Comparison of ENCODE assay signal across 8 cellular contexts in genomic region chr14:72891666-72892102, GRCh38. TPM values are rescaled to one million over a fixed set of nuclear protein-coding genes. Genes with fewer than 3 reads are reported as not detected.
A peak's percentile ranks its signal among the peaks of the same experiment; 100 is the strongest.
DNase-seq lines count a peak whose midpoint lies in the region; ATAC-seq and TF ChIP-seq lines count a peak whose summit lies in the region.

No MANE protein-coding gene starts in this region.

- H3K4me3 ChIP-seq in CD8-positive, alpha-beta T cell (ENCODE audit: low read depth, low read length) = peak overlapping the region; percentile 74
- peak overlapping the region; percentile 73 for H3K4me3 ChIP-seq in OCI-LY7 (ENCODE audit: low read depth, low read length, poor library complexity, severe bottlenecking)
- peak overlapping the region; percentile 77 to 85 (median 83) for H3K4me3 ChIP-seq in esophagus muscularis mucosa
- H3K4me3 ChIP-seq in trophoblast cell (ENCODE audit: low read depth, low read length) = no peak overlapping the region

- H3K36me3 ChIP-seq in CD8-positive, alpha-beta T cell (ENCODE audit: insufficient read depth, low read length) = no peaks in the 10 kb centered on the region
- no peaks in the 10 kb centered on the region for H3K36me3 ChIP-seq in OCI-LY7 (ENCODE audit: insufficient read depth, low read length)
- no peaks in the 10 kb centered on the region for H3K36me3 ChIP-seq in esophagus muscularis mucosa
- H3K36me3 ChIP-seq in trophoblast cell (ENCODE audit: control insufficient read depth in 1 of 2, insufficient read depth in 2 of 2, low read length in 2 of 2) = no peaks in the 10 kb centered on the region

- TF ChIP-seq POLR2A in esophagus muscularis mucosa (IDR thresholded peaks at IDR 0.05; ENCODE audit: low read depth) = no peak

- no peak overlapping the region for H4K12ac ChIP-seq in trophoblast cell (ENCODE audit: low read depth, low read length)

- no peaks in the 10 kb centered on the region for H3K9me3 ChIP-seq in CD8-positive, alpha-beta T cell (ENCODE audit: low read length)
- H3K9me3 ChIP-seq in OCI-LY7 (ENCODE audit: low read length) (no peaks in the 10 kb centered on the region), esophagus muscularis mucosa (no peaks in the 10 kb centered on the region), trophoblast cell (ENCODE audit: insufficient read depth, low read depth, low read length) (peaks cover 2% of the 10 kb centered on the region)

- POLR2A ChIA-PET in CD8-positive, alpha-beta T cell (lab: Charles Lee) = no interaction called here
- POLR2A ChIA-PET in OCI-LY7 (lab: Charles Lee) = interaction anchor here (0.5 to 0.6 kb wide), 2 partner anchors 372 to 906 kb away, joined by 3 read pairs; no protein-coding TSS in a partner anchor

- H3K4ac ChIP-seq in trophoblast cell (ENCODE audit: low read depth, low read length) = no peak overlapping the region

- no peak for TF ChIP-seq EP300 in esophagus muscularis mucosa (IDR thresholded peaks at IDR 0.05)

- no TSS peak for BruUV-seq in OCI-LY7 (replicated peaks; lab: Mats Ljungman, UMichigan)

- no peak overlapping the region for H3K27ac ChIP-seq in CD8-positive, alpha-beta T cell (ENCODE audit: low read depth, low read length)
- H3K27ac ChIP-seq in OCI-LY7 (ENCODE audit: low read depth, low read length, poor library complexity, severe bottlenecking) (no peak overlapping the region), esophagus muscularis mucosa (replicated peaks in 1 of 4) (peak overlapping the region in 1 of 4 donors; percentile 73), trophoblast cell (ENCODE audit: low read depth, low read length) (no peak overlapping the region)

- H3K4me3 Mint-ChIP-seq in CD8-positive, alpha-beta T cell = peak overlapping the region; percentile 90

- peaks cover 4% of the 10 kb centered on the region for H3K36me3 Mint-ChIP-seq in CD8-positive, alpha-beta T cell

- DNase-seq in CD8-positive, alpha-beta T cell = no peak
- DNase-seq in OCI-LY7 (ENCODE audit: low spot score) (no peak), esophagus muscularis mucosa (ENCODE audit: extremely low spot score) (no peak), trophoblast cell (no peak), NCI-H2227 (lab: John Stamatoyannopoulos, UW; ENCODE audit: unreplicated experiment) (no peak), NCI-H69 (lab: John Stamatoyannopoulos, UW) (no peak)

- peaks cover 30% of the 10 kb centered on the region for H3K4me1 Mint-ChIP-seq in CD8-positive, alpha-beta T cell (ENCODE audit: low read depth)

- intact Hi-C loops in CD8-positive, alpha-beta T cell (cut with DNase I, micrococcal nuclease) = no loop called here
- intact Hi-C loops in OCI-LY7 (cut with micrococcal nuclease; ENCODE audit: unreplicated experiment) (no loop called here), esophagus muscularis mucosa (cut with DNase I) (loop anchor here (10.0 kb wide), 1 partner anchor 177 kb away; no protein-coding TSS in a partner anchor)

- H4K8ac ChIP-seq in trophoblast cell (ENCODE audit: low read depth, low read length) = no peak overlapping the region

- H3K27ac Mint-ChIP-seq in CD8-positive, alpha-beta T cell = no peak overlapping the region

- peaks cover 8% of the 10 kb centered on the region for H3K27me3 ChIP-seq in CD8-positive, alpha-beta T cell (ENCODE audit: insufficient read depth, low read length)
- H3K27me3 ChIP-seq in esophagus muscularis mucosa (peaks cover 0 to 43% (median 6%) of the 10 kb centered on the region in 4 donors), trophoblast cell (ENCODE audit: insufficient read depth, low read length) (peaks cover 26% of the 10 kb centered on the region)

- no peaks in the 10 kb centered on the region for H3K79me1 ChIP-seq in trophoblast cell (ENCODE audit: low read length)

- H4K20me1 ChIP-seq in OCI-LY7 (ENCODE audit: insufficient read depth, low read length) = no peaks in the 10 kb centered on the region

- H2BK12ac ChIP-seq in trophoblast cell (ENCODE audit: low read length) = no peak overlapping the region

- ATAC-seq in CD8-positive, alpha-beta T cell = no peak
- ATAC-seq in GM18873 (IDR thresholded peaks at IDR 0.05; ENCODE audit: low FRiP score, unreplicated experiment) (no peak), GM18502 (IDR thresholded peaks at IDR 0.05; ENCODE audit: poor library complexity, unreplicated experiment) (no peak)

- no peak overlapping the region for H3K9ac ChIP-seq in trophoblast cell (ENCODE audit: low read length)

- H3K27me3 Mint-ChIP-seq in CD8-positive, alpha-beta T cell (ENCODE audit: low read depth) = peaks cover 34% of the 10 kb centered on the region

- peaks cover 2% of the 10 kb centered on the region for H3K9me3 Mint-ChIP-seq in CD8-positive, alpha-beta T cell

- H3K4me1 ChIP-seq in CD8-positive, alpha-beta T cell (ENCODE audit: insufficient read depth, low read length) = peaks cover 21% of the 10 kb centered on the region
- H3K4me1 ChIP-seq in OCI-LY7 (ENCODE audit: insufficient read depth, low read length, poor library complexity, severe bottlenecking) = peaks cover 20% of the 10 kb centered on the region
- peaks cover 21 to 41% (median 32%) of the 10 kb centered on the region in 4 donors for H3K4me1 ChIP-seq in esophagus muscularis mucosa
- H3K4me1 ChIP-seq in trophoblast cell (ENCODE audit: control insufficient read depth in 1 of 2, insufficient read depth in 2 of 2, low read length in 2 of 2) = peaks cover 14 to 19% of the 10 kb centered on the region in 2 experiments

- no peaks in the 10 kb centered on the region for H3K79me2 ChIP-seq in OCI-LY7 (ENCODE audit: insufficient read depth, low read depth, low read length)
- no peaks in the 10 kb centered on the region for H3K79me2 ChIP-seq in trophoblast cell (ENCODE audit: control insufficient read depth, insufficient read depth, low read length, poor library complexity)

- TF ChIP-seq CTCF in CD8-positive, alpha-beta T cell (IDR thresholded peaks at IDR 0.05) = no peak
- no peak for TF ChIP-seq CTCF in OCI-LY7 (conservative IDR thresholded peaks at IDR 0.05; ENCODE audit: low read length)
- TF ChIP-seq CTCF in esophagus muscularis mucosa (IDR thresholded peaks at IDR 0.05) = no peak

- no peak overlapping the region for H3K23ac ChIP-seq in trophoblast cell (ENCODE audit: low read length)

- H3K4me2 ChIP-seq in OCI-LY7 (ENCODE audit: low read length) = peak overlapping the region; percentile 86
- H3K4me2 ChIP-seq in trophoblast cell (ENCODE audit: low read length) = peak overlapping the region; percentile 98

- no peak overlapping the region for H4K91ac ChIP-seq in trophoblast cell (ENCODE audit: low read depth, low read length)

- WGBS in esophagus muscularis mucosa = 5% methylated on average over 14 of the region's 14 CpGs
- no CpG with 5 or more reads among the region's 14 CpGs for WGBS in trophoblast cell (ENCODE audit: extremely low coverage, insufficient coverage, insufficient read length)

- CTCF ChIA-PET in CD8-positive, alpha-beta T cell (lab: Charles Lee) = interaction anchor here (1.0 to 1.6 kb wide), 3 partner anchors 10 to 375 kb away, joined by 3 to 5 read pairs (median 3); no protein-coding TSS in a partner anchor
- CTCF ChIA-PET in OCI-LY7 (lab: Charles Lee; ENCODE audit: unreplicated experiment) = no interaction called here

- H3K18ac ChIP-seq in trophoblast cell (ENCODE audit: low read length) = no peak overlapping the region

- H2AFZ ChIP-seq in OCI-LY7 (ENCODE audit: low read length) (no peak overlapping the region), trophoblast cell (ENCODE audit: insufficient read depth, low read length, poor library complexity) (no peak overlapping the region)

- no peak overlapping the region for H2AK5ac ChIP-seq in trophoblast cell (ENCODE audit: low read length)

- no peak overlapping the region for H2BK120ac ChIP-seq in trophoblast cell (ENCODE audit: insufficient read depth, low read length, poor library complexity)

- H3K9me2 ChIP-seq in OCI-LY7 (ENCODE audit: insufficient read depth, low read length) = no peaks in the 10 kb centered on the region

- H3K14ac ChIP-seq in trophoblast cell (ENCODE audit: low read length) = no peak overlapping the region

- no peak overlapping the region for H2BK5ac ChIP-seq in trophoblast cell (ENCODE audit: low read depth, low read length, poor library complexity)

RNA-seq across cellular contexts. Expression of gene DPF3, which starts 2.2 kb away (rescaled TPM):
- total RNA-seq in CD8-positive, alpha-beta T cell = under 1 TPM; 0.28 to 0.65 TPM
- total RNA-seq in OCI-LY7 (2014; rRNA removed; shearing (Covaris generic)) = not detected in 2 replicates
- total RNA-seq in OCI-LY7 (2022) (0.42 and 0.55 TPM in 2 replicates), esophagus muscularis mucosa (1 to 10 TPM in 2 of 4 donors, under 1 TPM in 2; 0.78 to 2.5 (median 1.7) TPM)
- 4.3 and 4.7 TPM in 2 replicates for polyA plus RNA-seq in trophoblast cell (2013)

RNA-seq across cellular contexts. Expression of gene DCAF4, which starts 34.6 kb away (rescaled TPM):
- total RNA-seq in CD8-positive, alpha-beta T cell = 10 to 100 TPM; 21.9 to 26.6 TPM
- 31.1 and 37.5 TPM in 2 replicates for total RNA-seq in OCI-LY7 (2014; rRNA removed; shearing (Covaris generic))
- total RNA-seq in OCI-LY7 (2022) = 45.9 and 48.8 TPM in 2 replicates
- 10 to 100 TPM; 10.9 to 18.7 (median 14.7) TPM for total RNA-seq in esophagus muscularis mucosa
- 35.0 and 42.5 TPM in 2 replicates for polyA plus RNA-seq in trophoblast cell (2013)
